12 cellular contexts compared by ENCODE assay signal in genomic region chr1:162951553-162952315, GRCh38.
A peak's percentile ranks its signal among the peaks of the same experiment; 100 is the strongest.
DNase-seq lines count a peak whose midpoint lies in the region; ATAC-seq, FAIRE-seq and TF ChIP-seq lines count a peak whose summit lies in the region.
"Had no signal": no experiment of that assay in that cellular context is flagged by ENCODE, and none has a peak within 500 bp of the region (broad histone marks: within the 10 kb centered on the region; RNA-seq: fewer than 3 reads in every experiment).

No MANE protein-coding gene starts in this region.

- no peaks in the 10 kb centered on the region for H3K27me3 ChIP-seq in PC-9 (ENCODE audit: insufficient read depth, low read depth)
- H3K27me3 ChIP-seq in MG63, result no peaks in the 10 kb centered on the region
- H3K27me3 ChIP-seq: gastroesophageal sphincter had no signal

- H3K9me2 ChIP-seq in PC-9 (ENCODE audit: insufficient read depth), result no peaks in the 10 kb centered on the region

- H3K4me3 ChIP-seq in PC-9, result no peak overlapping the region
- H3K4me3 ChIP-seq in MG63, result no peak overlapping the region
- no peak overlapping the region for H3K4me3 ChIP-seq in mucosa of descending colon
- H3K4me3 ChIP-seq: gastroesophageal sphincter had no signal

- H4K20me1 ChIP-seq in PC-9 (ENCODE audit: insufficient read depth), result no peaks in the 10 kb centered on the region

- H3K9me3 ChIP-seq in PC-9 (ENCODE audit: insufficient read depth, low read depth) (no peaks in the 10 kb centered on the region), MG63 (no peaks in the 10 kb centered on the region), mucosa of descending colon (no peaks in the 10 kb centered on the region)
- H3K9me3 ChIP-seq: gastroesophageal sphincter had no signal

- H3F3A ChIP-seq in PC-9 (ENCODE audit: insufficient read depth, low read depth), result peaks cover 7% of the 10 kb centered on the region; the same call in 1 of the 2 replicates

- BruUV-seq in PC-9 (replicated peaks; lab: Mats Ljungman, UMichigan), result no TSS peak

- no peaks in the 10 kb centered on the region for H3K4me1 ChIP-seq in PC-9 (replicated peaks; ENCODE audit: insufficient read depth)
- no peaks in the 10 kb centered on the region for H3K4me1 ChIP-seq in mucosa of descending colon (ENCODE audit: low read depth)
- H3K4me1 ChIP-seq: gastroesophageal sphincter had no signal

- CTCF ChIA-PET in PC-9 (lab: Charles Lee), result no interaction called here

- DNase-seq in GM12892 (ENCODE audit: insufficient read length) (peak; percentile 5), PC-9 (no peak), MG63 (no peak), mucosa of descending colon (no peak), HUDEP-2 (lab: John Stamatoyannopoulos, UW; ENCODE audit: unreplicated experiment in 76 of 76) (no peak), anterior cingulate cortex (lab: John Stamatoyannopoulos, UW) (no peak)
- DNase-seq: activated naive CD4-positive, alpha-beta T cell had no signal

- POLR2A ChIA-PET in PC-9 (lab: Charles Lee; ENCODE audit: unreplicated experiment), result no interaction called here

- peak; percentile 89 for ATAC-seq in GM19372 (IDR thresholded peaks at IDR 0.05; ENCODE audit: low read depth, unreplicated experiment)
- ATAC-seq in HG03025 (IDR thresholded peaks at IDR 0.05; ENCODE audit: low FRiP score, unreplicated experiment), result peak; percentile 90
- no peak for ATAC-seq in mucosa of descending colon
- ATAC-seq: gastroesophageal sphincter, HepG2, Right ventricle myocardium inferior had no signal

- TF ChIP-seq CTCF in PC-9 (conservative IDR thresholded peaks at IDR 0.05) (no peak), mucosa of descending colon (IDR thresholded peaks at IDR 0.05) (no peak)

- FAIRE-seq in GM12892 (lab: Jason Lieb, UNC), result peak; percentile 87
- FAIRE-seq: HepG2 had no signal

- intact Hi-C loops in PC-9 (cut with micrococcal nuclease; ENCODE audit: unreplicated experiment), result no loop called here
- intact Hi-C loops in mucosa of descending colon (cut with DNase I, micrococcal nuclease), result no loop called here

- H3K79me2 ChIP-seq in PC-9 (ENCODE audit: low read depth), result no peaks in the 10 kb centered on the region

- no peak overlapping the region for H3K4me2 ChIP-seq in PC-9

- no peak overlapping the region for H3K27ac ChIP-seq in PC-9
- H3K27ac ChIP-seq: gastroesophageal sphincter had no signal

- H3K36me3 ChIP-seq in PC-9 (ENCODE audit: low read depth) (no peaks in the 10 kb centered on the region), MG63 (no peaks in the 10 kb centered on the region), mucosa of descending colon (ENCODE audit: low read depth) (no peaks in the 10 kb centered on the region)
- H3K36me3 ChIP-seq: gastroesophageal sphincter had no signal

- TF ChIP-seq POLR2A in GM12892 (IDR thresholded peaks at IDR 0.05; ENCODE audit: low read depth, low read length), result no peak

- H2AFZ ChIP-seq in PC-9, result peak overlapping the region; percentile 43; the same call in 1 of the 2 replicates
